1 cellular context compared by ENCODE assay signal in genomic region chr9:106921341-106921899, GRCh38.
A peak's percentile ranks its signal among the peaks of the same experiment; 100 is the strongest.
TF ChIP-seq lines count a peak whose summit lies in the region.

No MANE protein-coding gene starts in this region.

TF ChIP-seq in GM12878, 131 proteins besides CTCF, POLR2A, EP300 and RAD21 (continued from another document):
- no peak for TF ChIP-seq ZBTB40 (IDR thresholded peaks at IDR 0.05; ENCODE audit: borderline replicate concordance)
- 0 out of 2 replicates have a peak, but pooled peaks have one; percentile 29 for TF ChIP-seq NBN (IDR thresholded peaks at IDR 0.05)
- TF ChIP-seq SMARCA5 (IDR thresholded peaks at IDR 0.05): 0 out of 2 replicates have a peak, but pooled peaks have one; percentile 47
- TF ChIP-seq LARP7 (IDR thresholded peaks at IDR 0.05): no peak
- 0 out of 2 replicates have a peak, but pooled peaks have one; percentile 21 for TF ChIP-seq DPF2 (IDR thresholded peaks at IDR 0.05)
- TF ChIP-seq MXI1 (IDR thresholded peaks at IDR 0.05; ENCODE audit: low read depth, low read length): peak; percentile 35; the same call in 1 of the 2 replicates
- TF ChIP-seq RELB (IDR thresholded peaks at IDR 0.05; ENCODE audit: low read depth): peak; percentile 88
- 0 out of 2 replicates have a peak, but pooled peaks have one; percentile 37 for TF ChIP-seq ZNF687 (IDR thresholded peaks at IDR 0.05)
- TF ChIP-seq IKZF2 (IDR thresholded peaks at IDR 0.05): peak; percentile 40 to 43; a peak in 1 of 4 replicates
- TF ChIP-seq IKZF1 (conservative IDR thresholded peaks at IDR 0.05): peak; percentile 54; the same call in 1 of the 2 replicates
- no peak for TF ChIP-seq STAT1 (conservative IDR thresholded peaks at IDR 0.05)
- TF ChIP-seq YY1 (IDR thresholded peaks at IDR 0.05; ENCODE audit: low read depth, low read length): peak; percentile 95
TF ChIP-seq in GM12878: peak in this region for 13.
